ENCODE assay signal across 1 cellular context in the genomic region with DNA sequence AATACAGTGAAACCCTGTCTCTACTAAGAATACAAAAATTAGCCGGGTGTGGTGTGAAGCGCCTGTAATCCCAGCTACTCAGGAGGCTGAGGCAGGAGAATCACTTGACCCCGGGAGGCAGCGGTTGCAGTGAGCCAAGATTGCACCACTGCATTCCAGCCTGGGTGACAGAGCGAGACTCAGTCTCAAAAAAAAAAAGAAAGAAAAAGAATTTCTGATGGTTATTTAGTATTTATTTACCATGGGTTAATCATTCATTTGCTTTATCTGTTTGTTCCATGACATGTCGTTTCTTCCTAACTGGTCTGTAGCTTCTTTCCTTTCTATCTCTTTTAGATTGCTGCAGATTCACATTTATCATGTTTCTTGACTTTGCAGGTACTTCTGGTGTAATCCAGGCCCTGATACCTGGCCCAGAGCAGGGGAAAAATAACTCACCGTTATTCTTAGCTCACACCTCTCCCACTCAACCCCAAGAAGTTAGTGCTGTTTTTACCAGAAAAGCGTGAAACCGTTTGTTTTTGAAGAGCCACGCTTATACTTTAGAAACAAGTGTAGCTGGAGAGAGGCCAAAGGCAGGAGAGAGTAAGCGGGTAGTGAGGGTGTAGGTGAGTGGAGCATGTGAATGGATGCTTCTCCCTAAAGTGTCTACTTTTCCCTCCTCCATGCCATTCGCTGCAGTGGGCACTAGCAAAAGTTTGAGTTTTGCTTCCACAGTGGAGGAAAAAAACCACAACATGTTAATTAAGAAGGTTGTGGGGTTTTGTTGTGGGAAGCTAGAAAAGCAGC.
TF ChIP-seq lines count a peak whose summit lies in the region.

No MANE protein-coding gene starts in this region.

TF ChIP-seq in HepG2, 621 proteins besides CTCF, POLR2A, EP300 and RAD21 (continues in another document):
- peak; percentile 31; the same call in 1 of the 2 replicates for TF ChIP-seq SALL1 (CRISPR knock-in tag; IDR thresholded peaks at IDR 0.05)
- no peak for TF ChIP-seq ATRX (CRISPR knock-in tag; IDR thresholded peaks at IDR 0.05; ENCODE audit: borderline replicate concordance)
- no peak for TF ChIP-seq BCL6 (CRISPR knock-in tag; IDR thresholded peaks at IDR 0.05)
- no peak for TF ChIP-seq IRF2 (CRISPR knock-in tag; IDR thresholded peaks at IDR 0.05)
- TF ChIP-seq PPARG (CRISPR knock-in tag; conservative IDR thresholded peaks at IDR 0.05), result no peak
- no peak for TF ChIP-seq ZBTB20 (CRISPR knock-in tag; IDR thresholded peaks at IDR 0.05; ENCODE audit: borderline replicate concordance, low read depth)
- TF ChIP-seq, protein P1, sequence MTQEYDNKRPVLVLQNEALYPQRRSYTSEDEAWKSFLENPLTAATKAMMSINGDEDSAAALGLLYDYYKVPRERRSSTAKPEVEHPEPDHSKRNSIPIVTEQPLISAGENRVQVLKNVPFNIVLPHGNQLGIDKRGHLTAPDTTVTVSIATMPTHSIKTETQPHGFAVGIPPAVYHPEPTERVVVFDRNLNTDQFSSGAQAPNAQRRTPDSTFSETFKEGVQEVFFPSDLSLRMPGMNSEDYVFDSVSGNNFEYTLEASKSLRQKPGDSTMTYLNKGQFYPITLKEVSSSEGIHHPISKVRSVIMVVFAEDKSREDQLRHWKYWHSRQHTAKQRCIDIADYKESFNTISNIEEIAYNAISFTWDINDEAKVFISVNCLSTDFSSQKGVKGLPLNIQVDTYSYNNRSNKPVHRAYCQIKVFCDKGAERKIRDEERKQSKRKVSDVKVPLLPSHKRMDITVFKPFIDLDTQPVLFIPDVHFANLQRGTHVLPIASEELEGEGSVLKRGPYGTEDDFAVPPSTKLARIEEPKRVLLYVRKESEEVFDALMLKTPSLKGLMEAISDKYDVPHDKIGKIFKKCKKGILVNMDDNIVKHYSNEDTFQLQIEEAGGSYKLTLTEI (CRISPR knock-in tag; conservative IDR thresholded peaks at IDR 0.05), result no peak
- TF ChIP-seq YEATS4 (CRISPR knock-in tag; IDR thresholded peaks at IDR 0.05; ENCODE audit: borderline replicate concordance), result no peak
- TF ChIP-seq PCBP2 (optimal IDR thresholded peaks at IDR 0.05; ENCODE audit: low read depth, low read length, poor library complexity, severe bottlenecking), result no peak
- TF ChIP-seq ESRRA (CRISPR knock-in tag; IDR thresholded peaks at IDR 0.05; ENCODE audit: low read depth), result no peak
- TF ChIP-seq, protein P2, sequence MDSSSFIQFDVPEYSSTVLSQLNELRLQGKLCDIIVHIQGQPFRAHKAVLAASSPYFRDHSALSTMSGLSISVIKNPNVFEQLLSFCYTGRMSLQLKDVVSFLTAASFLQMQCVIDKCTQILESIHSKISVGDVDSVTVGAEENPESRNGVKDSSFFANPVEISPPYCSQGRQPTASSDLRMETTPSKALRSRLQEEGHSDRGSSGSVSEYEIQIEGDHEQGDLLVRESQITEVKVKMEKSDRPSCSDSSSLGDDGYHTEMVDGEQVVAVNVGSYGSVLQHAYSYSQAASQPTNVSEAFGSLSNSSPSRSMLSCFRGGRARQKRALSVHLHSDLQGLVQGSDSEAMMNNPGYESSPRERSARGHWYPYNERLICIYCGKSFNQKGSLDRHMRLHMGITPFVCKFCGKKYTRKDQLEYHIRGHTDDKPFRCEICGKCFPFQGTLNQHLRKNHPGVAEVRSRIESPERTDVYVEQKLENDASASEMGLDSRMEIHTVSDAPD (CRISPR knock-in tag; IDR thresholded peaks at IDR 0.05), result no peak
- no peak for TF ChIP-seq TP53 (CRISPR knock-in tag; conservative IDR thresholded peaks at IDR 0.05)
- TF ChIP-seq ZNF121 (CRISPR knock-in tag; IDR thresholded peaks at IDR 0.05), result no peak
- no peak for TF ChIP-seq SPEN (CRISPR knock-in tag; IDR thresholded peaks at IDR 0.05; ENCODE audit: low read depth)
- TF ChIP-seq, protein P3, sequence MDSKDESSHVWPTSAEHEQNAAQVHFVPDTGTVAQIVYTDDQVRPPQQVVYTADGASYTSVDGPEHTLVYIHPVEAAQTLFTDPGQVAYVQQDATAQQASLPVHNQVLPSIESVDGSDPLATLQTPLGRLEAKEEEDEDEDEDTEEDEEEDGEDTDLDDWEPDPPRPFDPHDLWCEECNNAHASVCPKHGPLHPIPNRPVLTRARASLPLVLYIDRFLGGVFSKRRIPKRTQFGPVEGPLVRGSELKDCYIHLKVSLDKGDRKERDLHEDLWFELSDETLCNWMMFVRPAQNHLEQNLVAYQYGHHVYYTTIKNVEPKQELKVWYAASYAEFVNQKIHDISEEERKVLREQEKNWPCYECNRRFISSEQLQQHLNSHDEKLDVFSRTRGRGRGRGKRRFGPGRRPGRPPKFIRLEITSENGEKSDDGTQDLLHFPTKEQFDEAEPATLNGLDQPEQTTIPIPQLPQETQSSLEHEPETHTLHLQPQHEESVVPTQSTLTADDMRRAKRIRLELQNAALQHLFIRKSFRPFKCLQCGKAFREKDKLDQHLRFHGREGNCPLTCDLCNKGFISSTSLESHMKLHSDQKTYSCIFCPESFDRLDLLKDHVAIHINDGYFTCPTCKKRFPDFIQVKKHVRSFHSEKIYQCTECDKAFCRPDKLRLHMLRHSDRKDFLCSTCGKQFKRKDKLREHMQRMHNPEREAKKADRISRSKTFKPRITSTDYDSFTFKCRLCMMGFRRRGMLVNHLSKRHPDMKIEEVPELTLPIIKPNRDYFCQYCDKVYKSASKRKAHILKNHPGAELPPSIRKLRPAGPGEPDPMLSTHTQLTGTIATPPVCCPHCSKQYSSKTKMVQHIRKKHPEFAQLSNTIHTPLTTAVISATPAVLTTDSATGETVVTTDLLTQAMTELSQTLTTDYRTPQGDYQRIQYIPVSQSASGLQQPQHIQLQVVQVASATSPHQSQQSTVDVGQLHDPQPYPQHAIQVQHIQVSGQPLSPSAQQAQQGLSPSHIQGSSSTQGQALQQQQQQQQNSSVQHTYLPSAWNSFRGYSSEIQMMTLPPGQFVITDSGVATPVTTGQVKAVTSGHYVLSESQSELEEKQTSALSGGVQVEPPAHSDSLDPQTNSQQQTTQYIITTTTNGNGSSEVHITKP (CRISPR knock-in tag; IDR thresholded peaks at IDR 0.05; ENCODE audit: low read depth), result no peak
- no peak for TF ChIP-seq ZNF605 (CRISPR knock-in tag; IDR thresholded peaks at IDR 0.05)
- peak; percentile 34; the same call in 1 of the 2 replicates for TF ChIP-seq THAP11 (CRISPR knock-in tag; IDR thresholded peaks at IDR 0.05)
- TF ChIP-seq, protein P4, sequence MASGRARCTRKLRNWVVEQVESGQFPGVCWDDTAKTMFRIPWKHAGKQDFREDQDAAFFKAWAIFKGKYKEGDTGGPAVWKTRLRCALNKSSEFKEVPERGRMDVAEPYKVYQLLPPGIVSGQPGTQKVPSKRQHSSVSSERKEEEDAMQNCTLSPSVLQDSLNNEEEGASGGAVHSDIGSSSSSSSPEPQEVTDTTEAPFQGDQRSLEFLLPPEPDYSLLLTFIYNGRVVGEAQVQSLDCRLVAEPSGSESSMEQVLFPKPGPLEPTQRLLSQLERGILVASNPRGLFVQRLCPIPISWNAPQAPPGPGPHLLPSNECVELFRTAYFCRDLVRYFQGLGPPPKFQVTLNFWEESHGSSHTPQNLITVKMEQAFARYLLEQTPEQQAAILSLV (CRISPR knock-in tag; IDR thresholded peaks at IDR 0.05; ENCODE audit: borderline replicate concordance), result no peak
- peak; percentile 32; the same call in 1 of the 2 replicates for TF ChIP-seq FOXA3 (CRISPR knock-in tag; IDR thresholded peaks at IDR 0.05)
- TF ChIP-seq FOSL2 (CRISPR knock-in tag; IDR thresholded peaks at IDR 0.05), result peak; percentile 58; the same call in 1 of the 2 replicates
- TF ChIP-seq NFYB (CRISPR knock-in tag; IDR thresholded peaks at IDR 0.05), result no peak
- no peak for TF ChIP-seq ZNF782 (CRISPR knock-in tag; IDR thresholded peaks at IDR 0.05; ENCODE audit: borderline replicate concordance)
- TF ChIP-seq CREM (IDR thresholded peaks at IDR 0.05), result 0 out of 2 replicates have a peak, but pooled peaks have one; percentile 21
- no peak for TF ChIP-seq CREM (CRISPR knock-in tag; IDR thresholded peaks at IDR 0.05)
- no peak for TF ChIP-seq ZZZ3 (CRISPR knock-in tag; IDR thresholded peaks at IDR 0.05; ENCODE audit: borderline replicate concordance)
- no peak for TF ChIP-seq HOXA5 (CRISPR knock-in tag; IDR thresholded peaks at IDR 0.05)
- TF ChIP-seq, protein P5, sequence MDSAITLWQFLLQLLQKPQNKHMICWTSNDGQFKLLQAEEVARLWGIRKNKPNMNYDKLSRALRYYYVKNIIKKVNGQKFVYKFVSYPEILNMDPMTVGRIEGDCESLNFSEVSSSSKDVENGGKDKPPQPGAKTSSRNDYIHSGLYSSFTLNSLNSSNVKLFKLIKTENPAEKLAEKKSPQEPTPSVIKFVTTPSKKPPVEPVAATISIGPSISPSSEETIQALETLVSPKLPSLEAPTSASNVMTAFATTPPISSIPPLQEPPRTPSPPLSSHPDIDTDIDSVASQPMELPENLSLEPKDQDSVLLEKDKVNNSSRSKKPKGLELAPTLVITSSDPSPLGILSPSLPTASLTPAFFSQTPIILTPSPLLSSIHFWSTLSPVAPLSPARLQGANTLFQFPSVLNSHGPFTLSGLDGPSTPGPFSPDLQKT (CRISPR knock-in tag; IDR thresholded peaks at IDR 0.05; ENCODE audit: borderline replicate concordance), result no peak
- no peak for TF ChIP-seq PHF20 (CRISPR knock-in tag; IDR thresholded peaks at IDR 0.05)
- TF ChIP-seq ZKSCAN5 (CRISPR knock-in tag; IDR thresholded peaks at IDR 0.05), result no peak
- TF ChIP-seq, protein P6, sequence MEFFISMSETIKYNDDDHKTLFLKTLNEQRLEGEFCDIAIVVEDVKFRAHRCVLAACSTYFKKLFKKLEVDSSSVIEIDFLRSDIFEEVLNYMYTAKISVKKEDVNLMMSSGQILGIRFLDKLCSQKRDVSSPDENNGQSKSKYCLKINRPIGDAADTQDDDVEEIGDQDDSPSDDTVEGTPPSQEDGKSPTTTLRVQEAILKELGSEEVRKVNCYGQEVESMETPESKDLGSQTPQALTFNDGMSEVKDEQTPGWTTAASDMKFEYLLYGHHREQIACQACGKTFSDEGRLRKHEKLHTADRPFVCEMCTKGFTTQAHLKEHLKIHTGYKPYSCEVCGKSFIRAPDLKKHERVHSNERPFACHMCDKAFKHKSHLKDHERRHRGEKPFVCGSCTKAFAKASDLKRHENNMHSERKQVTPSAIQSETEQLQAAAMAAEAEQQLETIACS (CRISPR knock-in tag; IDR thresholded peaks at IDR 0.05), result no peak
- no peak for TF ChIP-seq ZFAT (CRISPR knock-in tag; conservative IDR thresholded peaks at IDR 0.05)
- TF ChIP-seq, protein P7, sequence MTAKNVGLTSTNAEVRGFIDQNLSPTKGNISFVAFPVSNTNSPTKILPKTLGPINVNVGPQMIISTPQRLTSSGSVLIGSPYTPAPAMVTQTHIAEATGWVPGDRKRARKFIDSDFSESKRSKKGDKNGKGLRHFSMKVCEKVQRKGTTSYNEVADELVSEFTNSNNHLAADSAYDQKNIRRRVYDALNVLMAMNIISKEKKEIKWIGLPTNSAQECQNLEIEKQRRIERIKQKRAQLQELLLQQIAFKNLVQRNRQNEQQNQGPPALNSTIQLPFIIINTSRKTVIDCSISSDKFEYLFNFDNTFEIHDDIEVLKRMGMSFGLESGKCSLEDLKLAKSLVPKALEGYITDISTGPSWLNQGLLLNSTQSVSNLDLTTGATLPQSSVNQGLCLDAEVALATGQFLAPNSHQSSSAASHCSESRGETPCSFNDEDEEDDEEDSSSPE (CRISPR knock-in tag; IDR thresholded peaks at IDR 0.05), result no peak
- TF ChIP-seq ZNF3 (CRISPR knock-in tag; IDR thresholded peaks at IDR 0.05), result peak; percentile 36; the same call in 1 of the 2 replicates
- TF ChIP-seq ZNF326 (CRISPR knock-in tag; IDR thresholded peaks at IDR 0.05; ENCODE audit: borderline replicate concordance), result no peak
- TF ChIP-seq, protein P8, sequence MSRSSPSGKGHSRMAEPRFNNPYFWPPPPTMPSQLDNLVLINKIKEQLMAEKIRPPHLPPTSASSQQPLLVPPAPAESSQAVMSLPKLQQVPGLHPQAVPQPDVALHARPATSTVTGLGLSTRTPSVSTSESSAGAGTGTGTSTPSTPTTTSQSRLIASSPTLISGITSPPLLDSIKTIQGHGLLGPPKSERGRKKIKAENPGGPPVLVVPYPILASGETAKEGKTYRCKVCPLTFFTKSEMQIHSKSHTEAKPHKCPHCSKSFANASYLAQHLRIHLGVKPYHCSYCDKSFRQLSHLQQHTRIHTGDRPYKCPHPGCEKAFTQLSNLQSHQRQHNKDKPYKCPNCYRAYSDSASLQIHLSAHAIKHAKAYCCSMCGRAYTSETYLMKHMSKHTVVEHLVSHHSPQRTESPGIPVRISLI (CRISPR knock-in tag; IDR thresholded peaks at IDR 0.05; ENCODE audit: borderline replicate concordance), result peak; percentile 76; the same call in 1 of the 2 replicates
- peak; percentile 44; the same call in 1 of the 2 replicates for TF ChIP-seq NR2F6 (IDR thresholded peaks at IDR 0.05)
- peak; percentile 48; the same call in 1 of the 2 replicates for TF ChIP-seq NR2F6 (CRISPR knock-in tag; IDR thresholded peaks at IDR 0.05)
- TF ChIP-seq ASH2L (IDR thresholded peaks at IDR 0.05; ENCODE audit: insufficient read length, low read depth, low read length), result peak; percentile 55
- TF ChIP-seq, protein P9, sequence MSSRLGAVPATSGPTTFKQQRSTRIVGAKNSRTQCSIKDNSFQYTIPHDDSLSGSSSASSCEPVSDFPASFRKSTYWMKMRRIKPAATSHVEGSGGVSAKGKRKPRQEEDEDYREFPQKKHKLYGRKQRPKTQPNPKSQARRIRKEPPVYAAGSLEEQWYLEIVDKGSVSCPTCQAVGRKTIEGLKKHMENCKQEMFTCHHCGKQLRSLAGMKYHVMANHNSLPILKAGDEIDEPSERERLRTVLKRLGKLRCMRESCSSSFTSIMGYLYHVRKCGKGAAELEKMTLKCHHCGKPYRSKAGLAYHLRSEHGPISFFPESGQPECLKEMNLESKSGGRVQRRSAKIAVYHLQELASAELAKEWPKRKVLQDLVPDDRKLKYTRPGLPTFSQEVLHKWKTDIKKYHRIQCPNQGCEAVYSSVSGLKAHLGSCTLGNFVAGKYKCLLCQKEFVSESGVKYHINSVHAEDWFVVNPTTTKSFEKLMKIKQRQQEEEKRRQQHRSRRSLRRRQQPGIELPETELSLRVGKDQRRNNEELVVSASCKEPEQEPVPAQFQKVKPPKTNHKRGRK (CRISPR knock-in tag; IDR thresholded peaks at IDR 0.05), result no peak
- no peak for TF ChIP-seq SYNCRIP (IDR thresholded peaks at IDR 0.05; ENCODE audit: insufficient read depth, low read depth, low read length)
- TF ChIP-seq, protein P10, sequence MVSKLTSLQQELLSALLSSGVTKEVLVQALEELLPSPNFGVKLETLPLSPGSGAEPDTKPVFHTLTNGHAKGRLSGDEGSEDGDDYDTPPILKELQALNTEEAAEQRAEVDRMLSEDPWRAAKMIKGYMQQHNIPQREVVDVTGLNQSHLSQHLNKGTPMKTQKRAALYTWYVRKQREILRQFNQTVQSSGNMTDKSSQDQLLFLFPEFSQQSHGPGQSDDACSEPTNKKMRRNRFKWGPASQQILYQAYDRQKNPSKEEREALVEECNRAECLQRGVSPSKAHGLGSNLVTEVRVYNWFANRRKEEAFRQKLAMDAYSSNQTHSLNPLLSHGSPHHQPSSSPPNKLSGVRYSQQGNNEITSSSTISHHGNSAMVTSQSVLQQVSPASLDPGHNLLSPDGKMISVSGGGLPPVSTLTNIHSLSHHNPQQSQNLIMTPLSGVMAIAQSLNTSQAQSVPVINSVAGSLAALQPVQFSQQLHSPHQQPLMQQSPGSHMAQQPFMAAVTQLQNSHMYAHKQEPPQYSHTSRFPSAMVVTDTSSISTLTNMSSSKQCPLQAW (CRISPR knock-in tag; IDR thresholded peaks at IDR 0.05), result peak; percentile 52; the same call in 1 of the 2 replicates
- TF ChIP-seq, protein P11, sequence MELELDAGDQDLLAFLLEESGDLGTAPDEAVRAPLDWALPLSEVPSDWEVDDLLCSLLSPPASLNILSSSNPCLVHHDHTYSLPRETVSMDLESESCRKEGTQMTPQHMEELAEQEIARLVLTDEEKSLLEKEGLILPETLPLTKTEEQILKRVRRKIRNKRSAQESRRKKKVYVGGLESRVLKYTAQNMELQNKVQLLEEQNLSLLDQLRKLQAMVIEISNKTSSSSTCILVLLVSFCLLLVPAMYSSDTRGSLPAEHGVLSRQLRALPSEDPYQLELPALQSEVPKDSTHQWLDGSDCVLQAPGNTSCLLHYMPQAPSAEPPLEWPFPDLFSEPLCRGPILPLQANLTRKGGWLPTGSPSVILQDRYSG (CRISPR knock-in tag; IDR thresholded peaks at IDR 0.05), result 0 out of 2 replicates have a peak, but pooled peaks have one; percentile 13
- TF ChIP-seq ISL2 (CRISPR knock-in tag; IDR thresholded peaks at IDR 0.05), result no peak
